Comparison of ENCODE assay signal across 12 cellular contexts in genomic region chr2:33013684-33014110, GRCh38.
A peak's percentile ranks its signal among the peaks of the same experiment; 100 is the strongest.
DNase-seq lines count a peak whose midpoint lies in the region; ATAC-seq and TF ChIP-seq lines count a peak whose summit lies in the region.
"Had no signal": no experiment of that assay in that cellular context is flagged by ENCODE, and none has a peak within 500 bp of the region (broad histone marks: within the 10 kb centered on the region; RNA-seq: fewer than 3 reads in every experiment).

No MANE protein-coding gene starts in this region.

- peaks cover 67% of the 10 kb centered on the region for H3K4me1 ChIP-seq in cardiac muscle cell (ENCODE audit: low read depth)
- peaks cover 10% of the 10 kb centered on the region for H3K4me1 ChIP-seq in right cardiac atrium (ENCODE audit: control insufficient read depth, insufficient read depth, low read length)
- H3K4me1 ChIP-seq in smooth muscle cell (ENCODE audit: low read depth): peaks cover 14% of the 10 kb centered on the region
- peaks cover 3% of the 10 kb centered on the region in 2 donors for H3K4me1 ChIP-seq in aorta (ENCODE audit: control insufficient read depth in 1 of 2, insufficient read depth in 2 of 2, low read length in 2 of 2)
- H3K4me1 ChIP-seq in suprapubic skin: no peaks in the 10 kb centered on the region

- H3K36me3 ChIP-seq in cardiac muscle cell (no peaks in the 10 kb centered on the region), brain microvascular endothelial cell (replicated peaks) (no peaks in the 10 kb centered on the region), smooth muscle cell (ENCODE audit: low read depth) (no peaks in the 10 kb centered on the region), aorta (ENCODE audit: control insufficient read depth in 1 of 2, insufficient read depth in 2 of 2, low read length in 1 of 2) (no peaks in the 10 kb centered on the region), suprapubic skin (no peaks in the 10 kb centered on the region)

- peak overlapping the region; percentile 94 for H3K27ac ChIP-seq in cardiac muscle cell
- no peak overlapping the region for H3K27ac ChIP-seq in right cardiac atrium (ENCODE audit: low read length)
- peak overlapping the region; percentile 70 for H3K27ac ChIP-seq in brain microvascular endothelial cell
- peak overlapping the region; percentile 76 for H3K27ac ChIP-seq in smooth muscle cell (ENCODE audit: low read depth)
- H3K27ac ChIP-seq in aorta (ENCODE audit: low read depth in 1 of 2, low read length in 2 of 2): no peak overlapping the region
- no peak overlapping the region for H3K27ac ChIP-seq in suprapubic skin

- in situ Hi-C loops in brain microvascular endothelial cell (cut with HindIII; ENCODE audit: low pct_ligation_motif_present, low sequenced_read_pairs): no loop called here

- ATAC-seq in right cardiac atrium (no peak), aorta (ENCODE audit: low FRiP score) (no peak)

- no peak for TF ChIP-seq EP300 in suprapubic skin (IDR thresholded peaks at IDR 0.05)

- H3F3A ChIP-seq in smooth muscle cell (ENCODE audit: low read depth): peaks cover 9% of the 10 kb centered on the region

- H3K4me2 ChIP-seq in smooth muscle cell: peak overlapping the region; percentile 62

- TF ChIP-seq CTCF in cardiac muscle cell (IDR thresholded peaks at IDR 0.05; ENCODE audit: low read depth, low read length) (no peak), brain microvascular endothelial cell (IDR thresholded peaks at IDR 0.05; ENCODE audit: low read depth, low read length, missing control alignments) (no peak), smooth muscle cell (IDR thresholded peaks at IDR 0.05; ENCODE audit: borderline replicate concordance, insufficient read depth, poor library complexity, severe bottlenecking) (no peak), suprapubic skin (IDR thresholded peaks at IDR 0.05) (no peak)

- H3K27me3 ChIP-seq in cardiac muscle cell (no peaks in the 10 kb centered on the region), right cardiac atrium (ENCODE audit: control insufficient read depth, insufficient read depth) (no peaks in the 10 kb centered on the region), brain microvascular endothelial cell (replicated peaks) (no peaks in the 10 kb centered on the region), smooth muscle cell (ENCODE audit: low read depth) (no peaks in the 10 kb centered on the region), aorta (ENCODE audit: control insufficient read depth in 1 of 2, insufficient read depth in 2 of 2, low read length in 1 of 2) (no peaks in the 10 kb centered on the region), suprapubic skin (no peaks in the 10 kb centered on the region)

- no peak for TF ChIP-seq POLR2A in suprapubic skin (IDR thresholded peaks at IDR 0.05)

- no peaks in the 10 kb centered on the region for H4K20me1 ChIP-seq in smooth muscle cell (ENCODE audit: low read depth)

- H3K9ac ChIP-seq in smooth muscle cell (ENCODE audit: low read depth): peak overlapping the region; percentile 46

- no peaks in the 10 kb centered on the region for H3K79me2 ChIP-seq in smooth muscle cell (ENCODE audit: low read depth)

- WGBS in right cardiac atrium: 64% methylated on average over 3 of the region's 3 CpGs
- WGBS in smooth muscle cell (ENCODE audit: low lambda C conversion rate): 22% methylated on average over 3 of the region's 3 CpGs
- WGBS in aorta, 2 donors: 50 to 55% methylated on average over 3 of the region's 3 CpGs
- WGBS in suprapubic skin: 80% methylated on average over 3 of the region's 3 CpGs

- no peak overlapping the region for H3K4me3 ChIP-seq in cardiac muscle cell
- no peak overlapping the region for H3K4me3 ChIP-seq in right cardiac atrium (ENCODE audit: low read length)
- no peak overlapping the region for H3K4me3 ChIP-seq in brain microvascular endothelial cell (ENCODE audit: low read depth, low read length)
- H3K4me3 ChIP-seq in smooth muscle cell: no peak overlapping the region
- no peak overlapping the region for H3K4me3 ChIP-seq in aorta (ENCODE audit: low read length in 2 of 2)
- no peak overlapping the region for H3K4me3 ChIP-seq in suprapubic skin

- peak overlapping the region; percentile 79 for H2AFZ ChIP-seq in smooth muscle cell (ENCODE audit: low read depth)

- DNase-seq in cardiac muscle cell (ENCODE audit: low read depth in 1 of 2, low spot score in 1 of 2) (no peak), right cardiac atrium (no peak), brain microvascular endothelial cell (peak; percentile 28), iris pigment epithelial cell (ENCODE audit: low read depth) (peak; percentile 59), smooth muscle cell (lab: John Stamatoyannopoulos, UW; ENCODE audit: unreplicated experiment) (no peak), SHP77 (lab: John Stamatoyannopoulos, UW) (no peak), aorta (no peak), suprapubic skin (ENCODE audit: low spot score in 2 of 2) (no peak)
- DNase-seq: amygdala, hypothalamus, NCI-H524 treated with DMSO at 0.1 percent for 48 hours, nucleus accumbens had no signal

- no peaks in the 10 kb centered on the region for H3K9me3 ChIP-seq in cardiac muscle cell (ENCODE audit: low read depth)
- no peaks in the 10 kb centered on the region for H3K9me3 ChIP-seq in right cardiac atrium (ENCODE audit: control insufficient read depth, low read length)
- H3K9me3 ChIP-seq in smooth muscle cell (replicated peaks; ENCODE audit: low read depth): no peaks in the 10 kb centered on the region
- no peaks in the 10 kb centered on the region for H3K9me3 ChIP-seq in aorta (ENCODE audit: control insufficient read depth, low read length)
- no peaks in the 10 kb centered on the region for H3K9me3 ChIP-seq in suprapubic skin

- intact Hi-C loops in right cardiac atrium (cut with DNase I) (no loop called here), aorta (cut with DNase I) (no loop called here)

Comparison
In these comparisons a context has a peak if more than half of its experiments do, and no peak if none do; other contexts are left out.
1. H3K27ac ChIP-seq: peak in cardiac muscle cell (single experiment), brain microvascular endothelial cell (single experiment) and smooth muscle cell (single experiment); none in right cardiac atrium (single experiment), aorta (0 of 2) and suprapubic skin (single experiment).
2. DNase-seq: peak in brain microvascular endothelial cell (single experiment) and iris pigment epithelial cell (single experiment); none in cardiac muscle cell (0 of 2), right cardiac atrium (0 of 3), smooth muscle cell (single experiment), SHP77 (0 of 2), aorta (0 of 2) and suprapubic skin (0 of 2).